In genomic region chr20:19463597-19463996, GRCh38 we compare ENCODE assay signal across 16 cellular contexts.
DNase-seq lines count a peak whose midpoint lies in the region; ATAC-seq and TF ChIP-seq lines count a peak whose summit lies in the region.
"Had no signal": no experiment of that assay in that cellular context is flagged by ENCODE, and none has a peak within 500 bp of the region (broad histone marks: within the 10 kb centered on the region; RNA-seq: fewer than 3 reads in every experiment).

No MANE protein-coding gene starts in this region.

- H3K4me2 ChIP-seq in H9 (ENCODE audit: insufficient read depth, insufficient read length, low read length), result no peak overlapping the region
- H3K4me2 ChIP-seq in mesendoderm (ENCODE audit: low read length), result no peak overlapping the region

- DNase-seq in H9, result peak; percentile 42
- peak; percentile 55 for DNase-seq in endodermal cell
- DNase-seq in mesendoderm, result peak; percentile 46
- DNase-seq in type B pancreatic cell (ENCODE audit: extremely low spot score, unreplicated experiment), result peak; percentile 20
- DNase-seq in NCI-H146 (lab: John Stamatoyannopoulos, UW), result no peak
- DNase-seq in erythroblast (lab: John Stamatoyannopoulos, UW), result no peak
- DNase-seq in ureter (ENCODE audit: low spot score), result no peak
- DNase-seq: ACHN; BE2C; C1 segment of cervical spinal cord; CD4-positive, CD25-positive, alpha-beta regulatory T cell; GDM1; GOT3; HCEC 1CT had no signal

- no peaks in the 10 kb centered on the region for H3K9me3 ChIP-seq in H9 (ENCODE audit: control insufficient read depth, low read depth, low read length)
- H3K9me3 ChIP-seq in endodermal cell (ENCODE audit: control insufficient read depth, low read length), result no peaks in the 10 kb centered on the region
- H3K9me3 ChIP-seq: BE2C, Caco-2 had no signal

- no peaks in the 10 kb centered on the region for H3K79me2 ChIP-seq in H9 (ENCODE audit: insufficient read depth, low read length)
- H3K79me2 ChIP-seq in mesendoderm (ENCODE audit: control insufficient read depth, insufficient read depth, low read length), result no peaks in the 10 kb centered on the region

- no peak overlapping the region for H4K8ac ChIP-seq in H9 (replicated peaks; ENCODE audit: insufficient read length, low read depth, low read length)
- no peak overlapping the region for H4K8ac ChIP-seq in mesendoderm (ENCODE audit: low read depth, low read length)

- no peak overlapping the region for H2AK5ac ChIP-seq in H9 (ENCODE audit: insufficient read length, low read length)
- H2AK5ac ChIP-seq in mesendoderm (ENCODE audit: low read length), result no peak overlapping the region

- no peaks in the 10 kb centered on the region for H3K23me2 ChIP-seq in H9 (ENCODE audit: insufficient read length, low read depth, low read length, poor library complexity, severe bottlenecking)

- H2BK12ac ChIP-seq in H9 (ENCODE audit: insufficient read length, low read depth, low read length), result no peak overlapping the region

- H2BK5ac ChIP-seq in H9 (ENCODE audit: insufficient read length, low read length) (no peak overlapping the region), mesendoderm (ENCODE audit: low read length) (no peak overlapping the region)

- TF ChIP-seq CTCF in H9 (conservative IDR thresholded peaks at IDR 0.05) (peak; percentile 20; the same call in 1 of the 3 replicates), endodermal cell (conservative IDR thresholded peaks at IDR 0.05) (peak; percentile 33), type B pancreatic cell (conservative IDR thresholded peaks at IDR 0.05) (no peak)

- H3T11ph ChIP-seq in H9 (ENCODE audit: low read length), result no peak overlapping the region

- H3K27me3 ChIP-seq in H9 (ENCODE audit: insufficient read depth, low read length), result no peaks in the 10 kb centered on the region
- H3K27me3 ChIP-seq in endodermal cell (ENCODE audit: control insufficient read depth, insufficient read depth, low read length, poor library complexity, severe bottlenecking), result no peaks in the 10 kb centered on the region
- no peaks in the 10 kb centered on the region for H3K27me3 ChIP-seq in mesendoderm (ENCODE audit: insufficient read depth, low read length, poor library complexity)
- H3K27me3 ChIP-seq: BE2C had no signal

- H3K4ac ChIP-seq in H9 (ENCODE audit: low read depth, low read length) (no peak overlapping the region), mesendoderm (ENCODE audit: low read depth, low read length) (no peak overlapping the region)

- H3K9me3 Mint-ChIP-seq in H9 (no peaks in the 10 kb centered on the region), endodermal cell (no peaks in the 10 kb centered on the region), type B pancreatic cell (no peaks in the 10 kb centered on the region)

- H3K36me3 Mint-ChIP-seq in H9 (ENCODE audit: insufficient read depth in 1 of 3, low read depth in 3 of 3), result no peaks in the 10 kb centered on the region
- H3K36me3 Mint-ChIP-seq in endodermal cell (ENCODE audit: low read depth), result no peaks in the 10 kb centered on the region
- H3K36me3 Mint-ChIP-seq in type B pancreatic cell, result peaks cover 5% of the 10 kb centered on the region
- H3K36me3 Mint-ChIP-seq: CD4-positive, CD25-positive, alpha-beta regulatory T cell had no signal

- H3K23ac ChIP-seq in H9 (ENCODE audit: insufficient read length, low read depth, low read length) (no peak overlapping the region), mesendoderm (ENCODE audit: low read length) (no peak overlapping the region)

- H3K27ac Mint-ChIP-seq in H9 (no peak overlapping the region), endodermal cell (no peak overlapping the region), type B pancreatic cell (no peak overlapping the region)
- H3K27ac Mint-ChIP-seq: CD4-positive, CD25-positive, alpha-beta regulatory T cell had no signal

- H2AFZ ChIP-seq in H9 (ENCODE audit: low read length), result no peak overlapping the region

- H3K56ac ChIP-seq in H9 (ENCODE audit: insufficient read length, low read depth, low read length), result no peak overlapping the region
- H3K56ac ChIP-seq in mesendoderm (ENCODE audit: low read length), result no peak overlapping the region

- no peak overlapping the region for H2BK20ac ChIP-seq in H9 (ENCODE audit: low read depth, low read length, poor library complexity, severe bottlenecking)

- H2BK15ac ChIP-seq in H9 (ENCODE audit: low read depth, low read length) (no peak overlapping the region), mesendoderm (replicated peaks; ENCODE audit: low read depth) (no peak overlapping the region)

- H3K9ac ChIP-seq in H9 (ENCODE audit: extremely low read depth, insufficient read length, low read length) (no peak overlapping the region), endodermal cell (ENCODE audit: extremely low read depth, low read length, poor library complexity, severe bottlenecking) (no peak overlapping the region), mesendoderm (ENCODE audit: low read length) (no peak overlapping the region)

- no peak overlapping the region for H4K5ac ChIP-seq in H9 (ENCODE audit: insufficient read length, low read depth, low read length)
- no peak overlapping the region for H4K5ac ChIP-seq in mesendoderm (ENCODE audit: low read length)

- H2BK120ac ChIP-seq in H9 (ENCODE audit: low read depth, low read length, poor library complexity, severe bottlenecking) (no peak overlapping the region), mesendoderm (ENCODE audit: low read depth, low read length) (no peak overlapping the region)

- H3K36me3 ChIP-seq in endodermal cell (ENCODE audit: control insufficient read depth, insufficient read depth, low read length) (no peaks in the 10 kb centered on the region), mesendoderm (ENCODE audit: control insufficient read depth, insufficient read depth, low read length) (no peaks in the 10 kb centered on the region)
- H3K36me3 ChIP-seq: BE2C had no signal

- no peaks in the 10 kb centered on the region for H3K4me1 Mint-ChIP-seq in H9
- H3K4me1 Mint-ChIP-seq in endodermal cell, result no peaks in the 10 kb centered on the region
- H3K4me1 Mint-ChIP-seq in type B pancreatic cell (ENCODE audit: unreplicated experiment), result peaks cover 17% of the 10 kb centered on the region
- H3K4me1 Mint-ChIP-seq: CD4-positive, CD25-positive, alpha-beta regulatory T cell had no signal

- H3K18ac ChIP-seq in H9 (ENCODE audit: insufficient read length, low read depth, low read length), result no peak overlapping the region
- no peak overlapping the region for H3K18ac ChIP-seq in mesendoderm (ENCODE audit: low read length)

- H3K4me1 ChIP-seq in H9 (ENCODE audit: insufficient read depth, low read length) (no peaks in the 10 kb centered on the region), endodermal cell (ENCODE audit: control insufficient read depth, insufficient read depth, low read length) (no peaks in the 10 kb centered on the region), mesendoderm (ENCODE audit: control insufficient read depth, low read depth, low read length) (no peaks in the 10 kb centered on the region)
- H3K4me1 ChIP-seq: BE2C, Caco-2 had no signal

- H4K91ac ChIP-seq in H9 (ENCODE audit: insufficient read length, low read depth, low read length), result no peak overlapping the region

- H3K27ac ChIP-seq in H9 (ENCODE audit: insufficient read length, low read depth, low read length) (no peak overlapping the region), endodermal cell (ENCODE audit: low read depth, low read length) (no peak overlapping the region), mesendoderm (ENCODE audit: low read depth, low read length) (no peak overlapping the region)

- H3K4me3 ChIP-seq in endodermal cell (ENCODE audit: low read length) (no peak overlapping the region), mesendoderm (ENCODE audit: low read length) (no peak overlapping the region)

- H3K79me1 ChIP-seq in H9 (ENCODE audit: insufficient read depth, low read depth, low read length, poor library complexity, severe bottlenecking) (no peaks in the 10 kb centered on the region), mesendoderm (ENCODE audit: low read length) (no peaks in the 10 kb centered on the region)

- no CpG with 5 or more reads among the region's 4 CpGs for WGBS in H9 (ENCODE audit: extremely low coverage, insufficient read length, low lambda C conversion rate)
- 90 to 92% methylated on average over 2 to 4 of the region's 4 CpGs for WGBS in endodermal cell (ENCODE audit: insufficient coverage in 1 of 2, insufficient read length in 1 of 2), 2 experiments
- no CpG with 5 or more reads among the region's 4 CpGs for WGBS in mesendoderm (ENCODE audit: extremely low coverage, insufficient coverage, low lambda C conversion rate)

- no peaks in the 10 kb centered on the region for H4K20me1 ChIP-seq in H9 (ENCODE audit: control insufficient read depth, insufficient read depth, insufficient read length)

- H3K4me3 Mint-ChIP-seq in H9 (no peak overlapping the region), endodermal cell (no peak overlapping the region), type B pancreatic cell (no peak overlapping the region)
- H3K4me3 Mint-ChIP-seq: CD4-positive, CD25-positive, alpha-beta regulatory T cell had no signal

- no peak for TF ChIP-seq POLR2A in erythroblast (IDR thresholded peaks at IDR 0.05; ENCODE audit: low read length)

- H3K27me3 Mint-ChIP-seq in H9 (ENCODE audit: low read depth), result peaks cover 2% of the 10 kb centered on the region
- no peaks in the 10 kb centered on the region for H3K27me3 Mint-ChIP-seq in endodermal cell (ENCODE audit: insufficient read depth)
- H3K27me3 Mint-ChIP-seq in type B pancreatic cell, result no peaks in the 10 kb centered on the region
- H3K27me3 Mint-ChIP-seq: CD4-positive, CD25-positive, alpha-beta regulatory T cell had no signal

- no peak for ATAC-seq in GM19463 (IDR thresholded peaks at IDR 0.05; ENCODE audit: unreplicated experiment)

- no peak overlapping the region for H3K14ac ChIP-seq in H9 (ENCODE audit: insufficient read depth, low read length)

Comparison
In these comparisons a context has a peak if more than half of its experiments do, and no peak if none do; other contexts are left out.
1. DNase-seq: peak in H9 (single experiment), endodermal cell (single experiment), mesendoderm (single experiment) and type B pancreatic cell (single experiment); none in NCI-H146 (single experiment), erythroblast (0 of 2) and ureter (single experiment).